Comparison of ENCODE assay signal across 8 cellular contexts in the genomic region with DNA sequence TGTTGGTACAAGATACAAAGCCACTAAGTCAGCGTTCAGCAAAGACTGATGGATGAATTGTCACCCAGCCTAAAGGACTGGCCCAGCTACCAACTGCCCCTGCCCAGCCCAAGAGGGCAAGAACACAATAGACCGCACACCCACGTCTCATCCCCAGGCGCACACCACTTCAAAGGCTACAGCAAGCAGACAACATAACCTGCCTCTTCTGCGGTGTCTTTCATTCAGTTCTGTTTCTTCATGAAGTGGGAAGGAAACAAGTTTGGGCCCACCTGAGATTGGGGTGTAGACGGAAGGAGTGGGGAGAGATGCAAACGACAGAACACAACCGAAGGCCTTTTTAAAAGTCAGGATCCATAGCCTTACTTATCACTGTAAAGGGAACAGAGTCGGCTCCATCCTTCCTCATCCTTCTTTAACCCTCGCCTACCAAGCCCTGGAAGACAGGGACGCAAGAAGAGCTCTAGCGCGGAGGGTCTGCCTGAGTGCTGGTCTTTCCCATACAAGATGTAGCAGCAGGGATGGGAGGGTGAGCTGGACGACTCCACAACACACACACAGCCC. TPM values are rescaled to one million over a fixed set of nuclear protein-coding genes. Genes with fewer than 3 reads are reported as not detected.
DNase-seq lines count a peak whose midpoint lies in the region; ATAC-seq and TF ChIP-seq lines count a peak whose summit lies in the region.

No MANE protein-coding gene starts in this region.

- H3K27ac ChIP-seq in DOHH2 (ENCODE audit: low read depth, low read length) (no peak overlapping the region), esophagus squamous epithelium (peak overlapping the region; percentile 98)

- no peaks in the 10 kb centered on the region for H4K20me1 ChIP-seq in DOHH2 (ENCODE audit: control insufficient read depth, insufficient read depth, low read depth, low read length)

- no peaks in the 10 kb centered on the region for H3K79me2 ChIP-seq in DOHH2 (ENCODE audit: control insufficient read depth, low read length)

- H3K9me3 Mint-ChIP-seq in IgD-negative memory B cell (no peaks in the 10 kb centered on the region), nephron progenitor cell (no peaks in the 10 kb centered on the region)
- no peaks in the 10 kb centered on the region for H3K9me3 Mint-ChIP-seq in activated CD8-positive, alpha-beta memory T cell treated with anti-CD3 and anti-CD28 coated beads, Interleukin-2, amount 10 ng/mL, durations not matched to agents 7 days and 5 days (ENCODE audit: low read depth)

- DNase-seq in activated CD8-positive, alpha-beta memory T cell treated with anti-CD3 and anti-CD28 coated beads, Interleukin-2, amount 10 ng/mL, durations not matched to agents 7 days and 5 days: peak; percentile 49
- DNase-seq in esophagus squamous epithelium (lab: John Stamatoyannopoulos, UW) (peak; percentile 23), nephron progenitor cell (no peak), NCI-H2081 treated with DMSO at 0.1 percent for 48 hours (lab: John Stamatoyannopoulos, UW) (no peak), NCI-H1105 treated with DMSO at 0.1 percent for 48 hours (lab: John Stamatoyannopoulos, UW) (no peak)

- TF ChIP-seq CTCF in DOHH2 (IDR thresholded peaks at IDR 0.05; ENCODE audit: low read depth, low read length, poor library complexity, severe bottlenecking): no peak
- no peak for TF ChIP-seq CTCF in esophagus squamous epithelium (IDR thresholded peaks at IDR 0.05)
- TF ChIP-seq CTCF in nephron progenitor cell (IDR thresholded peaks at IDR 0.05): no peak

- H3K9me3 ChIP-seq in DOHH2 (ENCODE audit: control insufficient read depth, insufficient read depth, low read length) (no peaks in the 10 kb centered on the region), esophagus squamous epithelium (no peaks in the 10 kb centered on the region)

- H3K9me2 ChIP-seq in DOHH2 (replicated peaks; ENCODE audit: control insufficient read depth, low read length): no peaks in the 10 kb centered on the region

- peaks cover 35 to 48% (median 41%) of the 10 kb centered on the region in 3 donors for H3K4me1 Mint-ChIP-seq in IgD-negative memory B cell
- peaks cover 35% of the 10 kb centered on the region for H3K4me1 Mint-ChIP-seq in activated CD8-positive, alpha-beta memory T cell treated with anti-CD3 and anti-CD28 coated beads, Interleukin-2, amount 10 ng/mL, durations not matched to agents 7 days and 5 days
- peaks cover 58% of the 10 kb centered on the region for H3K4me1 Mint-ChIP-seq in nephron progenitor cell

- ATAC-seq in activated CD8-positive, alpha-beta memory T cell treated with anti-CD3 and anti-CD28 coated beads, Interleukin-2, amount 10 ng/mL, durations not matched to agents 7 days and 5 days: no peak
- ATAC-seq in GM21576 (IDR thresholded peaks at IDR 0.05; ENCODE audit: unreplicated experiment): no peak

- TF ChIP-seq POLR2A in esophagus squamous epithelium (IDR thresholded peaks at IDR 0.05): no peak

- H3K27me3 Mint-ChIP-seq in IgD-negative memory B cell (peaks cover 2% of the 10 kb centered on the region), nephron progenitor cell (ENCODE audit: low read depth, poor library complexity) (peaks cover 17% of the 10 kb centered on the region)
- H3K27me3 Mint-ChIP-seq in activated CD8-positive, alpha-beta memory T cell treated with anti-CD3 and anti-CD28 coated beads, Interleukin-2, amount 10 ng/mL, durations not matched to agents 7 days and 5 days: peaks cover 5% of the 10 kb centered on the region

- H3K4me2 ChIP-seq in DOHH2 (ENCODE audit: low read length): peak overlapping the region; percentile 88

- H3K36me3 Mint-ChIP-seq in IgD-negative memory B cell (peaks cover 1% of the 10 kb centered on the region), nephron progenitor cell (ENCODE audit: low read depth) (peaks cover 5% of the 10 kb centered on the region)
- H3K36me3 Mint-ChIP-seq in activated CD8-positive, alpha-beta memory T cell treated with anti-CD3 and anti-CD28 coated beads, Interleukin-2, amount 10 ng/mL, durations not matched to agents 7 days and 5 days: peaks cover 2% of the 10 kb centered on the region

- H3K27me3 ChIP-seq in DOHH2 (ENCODE audit: control insufficient read depth, low read length) (peaks cover 37% of the 10 kb centered on the region), esophagus squamous epithelium (no peaks in the 10 kb centered on the region)

- 0 to 7% methylated on average over 13 of the region's 14 CpGs for WGBS in esophagus squamous epithelium, 2 donors

- H3K27ac Mint-ChIP-seq in IgD-negative memory B cell (peak overlapping the region; percentile 90 to 99 (median 95)), nephron progenitor cell (peak overlapping the region; percentile 95)
- peak overlapping the region; percentile 84 for H3K27ac Mint-ChIP-seq in activated CD8-positive, alpha-beta memory T cell treated with anti-CD3 and anti-CD28 coated beads, Interleukin-2, amount 10 ng/mL, durations not matched to agents 7 days and 5 days

- no peaks in the 10 kb centered on the region for H3F3A ChIP-seq in DOHH2 (ENCODE audit: control insufficient read depth, insufficient read depth)

- peak overlapping the region; percentile 73 for H3K4me3 ChIP-seq in DOHH2 (ENCODE audit: low read length)
- H3K4me3 ChIP-seq in esophagus squamous epithelium: peak overlapping the region; percentile 81 to 96 (median 84)

- H3K36me3 ChIP-seq in DOHH2 (ENCODE audit: control insufficient read depth, low read length) (no peaks in the 10 kb centered on the region), esophagus squamous epithelium (no peaks in the 10 kb centered on the region)

- intact Hi-C loops in esophagus squamous epithelium (cut with DNase I): no loop called here

- H3K4me3 Mint-ChIP-seq in IgD-negative memory B cell: peak overlapping the region; percentile 86 to 97 (median 91)
- peak overlapping the region; percentile 79 for H3K4me3 Mint-ChIP-seq in activated CD8-positive, alpha-beta memory T cell treated with anti-CD3 and anti-CD28 coated beads, Interleukin-2, amount 10 ng/mL, durations not matched to agents 7 days and 5 days
- H3K4me3 Mint-ChIP-seq in nephron progenitor cell: peak overlapping the region; percentile 94

- CTCF ChIA-PET in activated CD8-positive, alpha-beta memory T cell treated with anti-CD3 and anti-CD28 coated beads, Interleukin-2, amount 10 ng/mL, durations not matched to agents 7 days and 5 days (lab: Charles Lee): interaction anchor here (1.0 to 2.1 kb wide), 3 partner anchors 13 to 92 kb away, joined by 3 to 4 read pairs (median 4); no protein-coding TSS in a partner anchor

- H3K4me1 ChIP-seq in DOHH2 (ENCODE audit: control insufficient read depth, low read length) (peaks cover 15% of the 10 kb centered on the region), esophagus squamous epithelium (peaks cover 60 to 92% (median 70%) of the 10 kb centered on the region in 3 donors)

RNA-seq across cellular contexts. Expression of a gene that starts 0.7 kb away (rescaled TPM):
- polyA plus RNA-seq in IgD-negative memory B cell: 12.2 TPM
- 10 to 100 TPM in 1 of 2 experiments, 1 to 10 TPM in 1; 8.9 to 15.6 TPM for total RNA-seq in activated CD8-positive, alpha-beta memory T cell treated with anti-CD3 and anti-CD28 coated beads, Interleukin-2, amount 10 ng/mL, durations not matched to agents 7 days and 5 days
- 10 to 100 TPM; 50.3 to 91.2 (median 72.8) TPM for total RNA-seq in esophagus squamous epithelium

RNA-seq across cellular contexts. Expression of a gene that starts 38.6 kb away (rescaled TPM):
- not detected for polyA plus RNA-seq in IgD-negative memory B cell
- total RNA-seq in activated CD8-positive, alpha-beta memory T cell treated with anti-CD3 and anti-CD28 coated beads, Interleukin-2, amount 10 ng/mL, durations not matched to agents 7 days and 5 days: under 1 TPM in 1 of 2 experiments, not detected in 1; 0.18 TPM
- under 1 TPM in 2 of 4 donors, not detected in 2; 0.44 to 0.76 TPM for total RNA-seq in esophagus squamous epithelium

Comparison
In these comparisons a context has a peak if more than half of its experiments do, and no peak if none do; other contexts are left out.
1. DNase-seq: peak in activated CD8-positive, alpha-beta memory T cell treated with anti-CD3 and anti-CD28 coated beads, Interleukin-2, amount 10 ng/mL, durations not matched to agents 7 days and 5 days (single experiment) and esophagus squamous epithelium (single experiment); none in nephron progenitor cell (single experiment), NCI-H2081 treated with DMSO at 0.1 percent for 48 hours (single experiment) and NCI-H1105 treated with DMSO at 0.1 percent for 48 hours (single experiment).
2. Peak in every context shown above with its lines, with median percentiles within 50 percentile points of each other: H3K27ac Mint-ChIP-seq and H3K4me3 Mint-ChIP-seq.